ENCODE assay signal across 1 cellular context in genomic region chr5:137498736-137499505, GRCh38.
TF ChIP-seq lines count a peak whose summit lies in the region.

Gene SPOCK1, minus strand, starts transcription at chr5:137499326.

TF ChIP-seq in K562, 482 proteins besides CTCF, POLR2A, EP300 and RAD21 (continued from another document):
- TF ChIP-seq YY1 (IDR thresholded peaks at IDR 0.05; ENCODE audit: borderline replicate concordance in 1 of 3, control insufficient read depth in 1 of 3, extremely low read depth in 1 of 3, insufficient read depth in 3 of 3, insufficient read length in 1 of 3, insufficient replicate concordance in 2 of 3, low read depth in 1 of 3, low read length in 2 of 3): no peak
- no peak for TF ChIP-seq KDM1A (IDR thresholded peaks at IDR 0.05)
- peak; percentile 76 for TF ChIP-seq RB1 (IDR thresholded peaks at IDR 0.05; ENCODE audit: low read depth)
- TF ChIP-seq ZSCAN32 (CRISPR knock-in tag; IDR thresholded peaks at IDR 0.05): no peak
- TF ChIP-seq SMC3 (conservative IDR thresholded peaks at IDR 0.05; ENCODE audit: insufficient read depth, low read depth, low read length): peak; percentile 61
- TF ChIP-seq CHD4 (IDR thresholded peaks at IDR 0.05; ENCODE audit: insufficient read depth, insufficient replicate concordance, low read depth, low read length, poor library complexity, severe bottlenecking): no peak
- 0 out of 4 replicates have a peak, but pooled peaks of 1 of the 2 experiments have one; percentile 38 for TF ChIP-seq UBTF (IDR thresholded peaks at IDR 0.05; ENCODE audit: borderline replicate concordance in 1 of 2, low read depth in 2 of 2, low read length in 2 of 2)
- TF ChIP-seq ZNF384 (IDR thresholded peaks at IDR 0.05; ENCODE audit: low read depth, low read length): peak; percentile 83
- TF ChIP-seq FOXJ3 (CRISPR knock-in tag; IDR thresholded peaks at IDR 0.05): no peak
- peak; percentile 23 for TF ChIP-seq CCNT2 (IDR thresholded peaks at IDR 0.05; ENCODE audit: borderline replicate concordance, extremely low read depth, insufficient read length, low read depth, low read length)
- TF ChIP-seq, protein P1, sequence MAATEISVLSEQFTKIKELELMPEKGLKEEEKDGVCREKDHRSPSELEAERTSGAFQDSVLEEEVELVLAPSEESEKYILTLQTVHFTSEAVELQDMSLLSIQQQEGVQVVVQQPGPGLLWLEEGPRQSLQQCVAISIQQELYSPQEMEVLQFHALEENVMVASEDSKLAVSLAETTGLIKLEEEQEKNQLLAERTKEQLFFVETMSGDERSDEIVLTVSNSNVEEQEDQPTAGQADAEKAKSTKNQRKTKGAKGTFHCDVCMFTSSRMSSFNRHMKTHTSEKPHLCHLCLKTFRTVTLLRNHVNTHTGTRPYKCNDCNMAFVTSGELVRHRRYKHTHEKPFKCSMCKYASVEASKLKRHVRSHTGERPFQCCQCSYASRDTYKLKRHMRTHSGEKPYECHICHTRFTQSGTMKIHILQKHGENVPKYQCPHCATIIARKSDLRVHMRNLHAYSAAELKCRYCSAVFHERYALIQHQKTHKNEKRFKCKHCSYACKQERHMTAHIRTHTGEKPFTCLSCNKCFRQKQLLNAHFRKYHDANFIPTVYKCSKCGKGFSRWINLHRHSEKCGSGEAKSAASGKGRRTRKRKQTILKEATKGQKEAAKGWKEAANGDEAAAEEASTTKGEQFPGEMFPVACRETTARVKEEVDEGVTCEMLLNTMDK (IDR thresholded peaks at IDR 0.05; ENCODE audit: borderline replicate concordance, insufficient read depth, low read depth, low read length, poor library complexity, severe bottlenecking): peak; percentile 33
